22 cellular contexts compared by ENCODE assay signal in the genomic region with DNA sequence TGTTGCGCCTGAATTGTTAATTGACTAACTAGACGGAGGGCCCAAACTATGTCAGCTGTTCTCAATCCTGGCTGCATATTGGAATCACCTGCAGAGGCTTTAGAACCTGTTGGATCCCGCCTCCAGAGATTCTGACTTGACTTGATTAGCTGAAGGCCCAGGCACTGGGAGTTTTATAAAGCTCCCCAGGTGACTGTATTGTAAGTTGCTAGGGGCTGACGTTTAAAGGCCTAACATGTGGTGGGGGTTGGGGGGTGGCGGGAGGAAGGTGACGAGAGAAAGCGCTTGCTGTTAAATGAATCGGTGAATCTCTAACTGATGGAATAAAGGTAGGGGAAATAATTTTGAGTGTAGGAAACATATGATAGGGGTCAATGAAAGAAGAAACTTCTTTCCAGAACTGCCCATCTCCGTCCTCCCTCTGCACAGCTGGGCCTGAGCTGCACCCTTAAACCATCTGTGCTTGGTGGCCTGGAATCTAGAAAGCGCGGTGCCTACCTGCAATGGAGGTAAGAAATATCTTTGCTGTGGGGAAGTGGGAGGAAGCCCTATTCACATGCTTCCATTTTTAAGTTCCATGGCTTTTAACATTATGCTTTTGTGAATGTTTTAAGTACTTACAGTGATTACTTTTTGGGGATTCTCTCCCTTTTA.
DNase-seq lines count a peak whose midpoint lies in the region; ATAC-seq, FAIRE-seq and TF ChIP-seq lines count a peak whose summit lies in the region.
"Had no signal": no experiment of that assay in that cellular context is flagged by ENCODE, and none has a peak within 500 bp of the region (broad histone marks: within the 10 kb centered on the region; RNA-seq: fewer than 3 reads in every experiment).

No MANE protein-coding gene starts in this region.

- no peaks in the 10 kb centered on the region for H3K27me3 ChIP-seq in HUES48 (ENCODE audit: control insufficient read depth, insufficient read depth, low read length)
- H3K27me3 ChIP-seq in H1 (replicated peaks in 1 of 4; ENCODE audit: control insufficient read depth in 3 of 4, extremely low read depth in 1 of 4, insufficient read depth in 3 of 4, low read length in 3 of 4) = no peaks in the 10 kb centered on the region
- no peaks in the 10 kb centered on the region for H3K27me3 ChIP-seq in iPS-20b (ENCODE audit: insufficient read depth, low read length)
- H3K27me3 ChIP-seq in neuronal stem cell (ENCODE audit: control insufficient read depth in 3 of 3, insufficient read depth in 3 of 3, low read depth in 1 of 3, low read length in 3 of 3) = no peaks in the 10 kb centered on the region
- H3K27me3 ChIP-seq: BLaER1 had no signal

- no peaks in the 10 kb centered on the region for H3K36me3 ChIP-seq in HUES48 (ENCODE audit: control insufficient read depth, insufficient read depth, low read length)
- no peaks in the 10 kb centered on the region; a peak in 1 of 8 replicates for H3K36me3 ChIP-seq in H1 (ENCODE audit: control insufficient read depth in 2 of 4, insufficient read depth in 4 of 4, low read length in 3 of 4)
- H3K36me3 ChIP-seq in iPS-20b (ENCODE audit: insufficient read depth, low read depth, low read length) = no peaks in the 10 kb centered on the region
- H3K36me3 ChIP-seq in neuronal stem cell (replicated peaks in 1 of 2; ENCODE audit: control insufficient read depth in 2 of 2, insufficient read depth in 2 of 2, low read length in 2 of 2) = no peaks in the 10 kb centered on the region
- H3K36me3 ChIP-seq: BLaER1, HAP-1 had no signal

- H3K27ac ChIP-seq in HUES48 (ENCODE audit: low read depth, low read length) = peak overlapping the region; percentile 50
- peak overlapping the region; percentile 26; the same call in 1 of the 2 replicates for H3K27ac ChIP-seq in H1 (ENCODE audit: low read depth, low read length)
- H3K27ac ChIP-seq in iPS-20b (ENCODE audit: low read length) = peak overlapping the region; percentile 4
- no peak overlapping the region for H3K27ac ChIP-seq in neuronal stem cell (replicated peaks; ENCODE audit: low read length)
- H3K27ac ChIP-seq: BLaER1, PC-9, RWPE1 had no signal

- peak overlapping the region; percentile 27; the same call in 1 of the 2 replicates for H2BK20ac ChIP-seq in H1 (ENCODE audit: low read length)

- H3K9me3 ChIP-seq in HUES48 (ENCODE audit: control insufficient read depth, insufficient read depth, low read length) (peaks cover 7% of the 10 kb centered on the region; the same call in 1 of the 2 replicates), H1 (ENCODE audit: insufficient read depth in 2 of 2, low read depth in 1 of 2, low read length in 1 of 2) (peaks cover 3 to 5% of the 10 kb centered on the region in 2 experiments; a peak in 3 of 4 replicates), iPS-20b (ENCODE audit: insufficient read depth, low read depth, low read length) (peaks cover 10% of the 10 kb centered on the region), neuronal stem cell (replicated peaks in 1 of 2; ENCODE audit: control insufficient read depth in 2 of 2, insufficient read depth in 1 of 2, low read depth in 1 of 2, low read length in 2 of 2) (no peaks in the 10 kb centered on the region)
- H3K9me3 ChIP-seq: HAP-1 had no signal

- peak overlapping the region; percentile 44; the same call in 1 of the 2 replicates for H2BK5ac ChIP-seq in H1 (ENCODE audit: low read depth, low read length)
- no peak overlapping the region for H2BK5ac ChIP-seq in neuronal stem cell (ENCODE audit: low read length)

- peak; percentile 86 for FAIRE-seq in H1 (lab: Jason Lieb, UNC)
- FAIRE-seq: GM12891, GM18507 had no signal

- peak overlapping the region; percentile 81 for H4K8ac ChIP-seq in H1 (ENCODE audit: extremely low read depth, insufficient read depth, low read length)
- H4K8ac ChIP-seq in neuronal stem cell (ENCODE audit: low read depth, low read length) = no peak overlapping the region

- 0 out of 3 replicates have a peak, but pooled peaks of 1 of the 2 experiments have one; percentile 21 for TF ChIP-seq POLR2A in H1 (IDR thresholded peaks at IDR 0.05; ENCODE audit: control extremely low read depth in 1 of 2, low read depth in 2 of 2, low read length in 2 of 2)

- no peak overlapping the region for H2AK5ac ChIP-seq in H1 (ENCODE audit: low read depth, low read length)
- H2AK5ac ChIP-seq in neuronal stem cell (ENCODE audit: low read depth, low read length) = no peak overlapping the region

- H3K79me2 ChIP-seq in H1 (ENCODE audit: control insufficient read depth in 1 of 2, insufficient read depth in 2 of 2, low read length in 2 of 2) = no peaks in the 10 kb centered on the region; a peak in 1 of 4 replicates

- H2AFZ ChIP-seq in H1 (ENCODE audit: low read length) (peak overlapping the region; percentile 58), neuronal stem cell (ENCODE audit: low read length) (no peak overlapping the region)
- H2AFZ ChIP-seq: PC-9 had no signal

- H3K23ac ChIP-seq in H1 (ENCODE audit: insufficient read length) = no peak overlapping the region
- no peak overlapping the region for H3K23ac ChIP-seq in neuronal stem cell (ENCODE audit: low read depth, low read length, poor library complexity)

- CTCF ChIA-PET in H1 (lab: Charles Lee; ENCODE audit: partially characterized antibody) = interaction anchor here (0.7 kb wide), 1 partner anchor 156 kb away, joined by 3 read pairs; no protein-coding TSS in a partner anchor

- H3K14ac ChIP-seq in H1 (ENCODE audit: insufficient read length) (no peak overlapping the region), neuronal stem cell (ENCODE audit: low read length) (no peak overlapping the region)

- POLR2A ChIA-PET in H1 (lab: Charles Lee; ENCODE audit: partially characterized antibody) = interaction anchor here (1.2 kb wide), 1 partner anchor 12 kb away, joined by 5 read pairs; no protein-coding TSS in a partner anchor

- H2BK120ac ChIP-seq in H1 (replicated peaks; ENCODE audit: low read depth, low read length) = peak overlapping the region; percentile 61
- no peak overlapping the region for H2BK120ac ChIP-seq in neuronal stem cell (ENCODE audit: low read depth, low read length)

- no peak for TF ChIP-seq CTCF in H1 (IDR thresholded peaks at IDR 0.05; ENCODE audit: control extremely low read depth in 1 of 3, insufficient read depth in 1 of 3, low read depth in 1 of 3, low read length in 3 of 3)

- H2BK15ac ChIP-seq in H1 (ENCODE audit: low read length) (no peak overlapping the region), neuronal stem cell (ENCODE audit: low read length) (no peak overlapping the region)

- 34% methylated on average over 11 of the region's 11 CpGs; no CpG with 5 or more reads in 1 of the 2 experiments for WGBS in H1 (ENCODE audit: extremely low coverage in 1 of 2, insufficient coverage in 1 of 2, insufficient read length in 1 of 2, insufficient replicate concordance in 2 of 2, low coverage in 1 of 2, low lambda C conversion rate in 2 of 2, missing lambda C conversion rate in 1 of 2), 2 experiments
- WGBS in neuronal stem cell (ENCODE audit: extremely low coverage in 2 of 2, insufficient read length in 2 of 2, insufficient replicate concordance in 1 of 2), 2 donors = no CpG with 5 or more reads among the region's 11 CpGs

- TF ChIP-seq RAD21 in H1 (IDR thresholded peaks at IDR 0.05 in 1 of 2, conservative IDR thresholded peaks at IDR 0.05 in 1 of 2; ENCODE audit: low read depth in 2 of 2, low read length in 2 of 2) = 0 out of 4 replicates have a peak, but pooled peaks of 1 of the 2 experiments have one; percentile 4

- H2BK12ac ChIP-seq in H1 (ENCODE audit: low read depth, low read length) = peak overlapping the region; percentile 65; the same call in 1 of the 2 replicates
- no peak overlapping the region for H2BK12ac ChIP-seq in neuronal stem cell (ENCODE audit: low read length)

- H3K4me2 ChIP-seq in H1 (ENCODE audit: insufficient read depth in 1 of 2, low read depth in 2 of 2, low read length in 2 of 2) (peak overlapping the region; percentile 56), neuronal stem cell (ENCODE audit: insufficient read depth, low read length, poor library complexity, severe bottlenecking) (peak overlapping the region; percentile 26)
- H3K4me2 ChIP-seq: PC-9 had no signal

- H4K5ac ChIP-seq in H1 (ENCODE audit: insufficient read length, low read depth, low read length) = peak overlapping the region; percentile 3

- H3K9ac ChIP-seq in HUES48 (ENCODE audit: low read depth, low read length) (no peak overlapping the region), H1 (replicated peaks in 1 of 4; ENCODE audit: extremely low read depth in 1 of 4, low read depth in 3 of 4, low read length in 3 of 4) (peak overlapping the region in 2 of 4 experiments; percentile 25 to 31; a peak in 2 of 7 replicates), iPS-20b (ENCODE audit: low read depth, low read length) (peak overlapping the region; percentile 64; the same call in 1 of the 2 replicates), neuronal stem cell (ENCODE audit: low read depth, low read length, poor library complexity) (no peak overlapping the region)
- H3K9ac ChIP-seq: BLaER1 had no signal

- H4K91ac ChIP-seq in H1 (replicated peaks; ENCODE audit: insufficient read length, low read length) = no peak overlapping the region
- H4K91ac ChIP-seq in neuronal stem cell (ENCODE audit: low read depth, low read length, poor library complexity) = no peak overlapping the region

- no peak overlapping the region for H3K56ac ChIP-seq in H1 (replicated peaks; ENCODE audit: insufficient read length, low read depth, low read length)

- H4K20me1 ChIP-seq in H1 (replicated peaks in 1 of 2; ENCODE audit: control insufficient read depth in 1 of 2, insufficient read depth in 2 of 2, low read length in 2 of 2) = no peaks in the 10 kb centered on the region
- H4K20me1 ChIP-seq: BLaER1 had no signal

- peaks cover 19% of the 10 kb centered on the region for H3K4me1 ChIP-seq in HUES48 (ENCODE audit: control insufficient read depth, insufficient read depth, low read length)
- H3K4me1 ChIP-seq in H1 (replicated peaks in 1 of 4; ENCODE audit: control insufficient read depth in 3 of 4, insufficient read depth in 4 of 4, low read length in 3 of 4) = peaks cover 0 to 7% (median 1%) of the 10 kb centered on the region in 4 experiments; a peak in 3 of 7 replicates
- peaks cover 13% of the 10 kb centered on the region; the same call in 1 of the 2 replicates for H3K4me1 ChIP-seq in iPS-20b (ENCODE audit: insufficient read depth, low read length)
- H3K4me1 ChIP-seq in neuronal stem cell (ENCODE audit: control insufficient read depth in 2 of 2, insufficient read depth in 1 of 2, low read depth in 1 of 2, low read length in 2 of 2) = peaks cover 0 to 3% of the 10 kb centered on the region in 2 donors
- H3K4me1 ChIP-seq: HAP-1 had no signal

- H3K4ac ChIP-seq in H1 (replicated peaks; ENCODE audit: insufficient read length, low read depth, low read length) (peak overlapping the region; percentile 57), neuronal stem cell (ENCODE audit: low read length) (no peak overlapping the region)

- no peak overlapping the region for H3K18ac ChIP-seq in H1 (ENCODE audit: extremely low read depth, low read length)
- no peak overlapping the region for H3K18ac ChIP-seq in neuronal stem cell (ENCODE audit: low read length)

- H3K23me2 ChIP-seq in H1 (ENCODE audit: low read depth, low read length) = no peaks in the 10 kb centered on the region

- H3K4me3 ChIP-seq in HUES48 (ENCODE audit: low read depth, low read length) = peak overlapping the region; percentile 33
- H3K4me3 ChIP-seq in H1 (ENCODE audit: extremely low read depth in 1 of 4, insufficient read depth in 2 of 4, low read depth in 3 of 4, low read length in 4 of 4) = peak overlapping the region; percentile 24 to 47 (median 28); a peak in 6 of 8 replicates
- H3K4me3 ChIP-seq in iPS-20b (ENCODE audit: low read length) = peak overlapping the region; percentile 57; the same call in 1 of the 2 replicates
- no peak overlapping the region for H3K4me3 ChIP-seq in neuronal stem cell (ENCODE audit: low read length in 2 of 2)
- H3K4me3 ChIP-seq: BLaER1, HAP-1, PC-9 had no signal

- no peaks in the 10 kb centered on the region for H3K79me1 ChIP-seq in H1 (ENCODE audit: low read depth, low read length)
- no peaks in the 10 kb centered on the region for H3K79me1 ChIP-seq in neuronal stem cell (ENCODE audit: low read depth, low read length)

- peak in 1 of 2 experiments; percentile 52; a peak in 1 of 3 replicates for TF ChIP-seq EP300 in H1 (IDR thresholded peaks at IDR 0.05; ENCODE audit: borderline replicate concordance in 1 of 2, low read depth in 2 of 2, low read length in 2 of 2)

- ATAC-seq in GM21529 (IDR thresholded peaks at IDR 0.05; ENCODE audit: unreplicated experiment) = no peak
- ATAC-seq: CD8-positive, alpha-beta T cell had no signal

- peak; percentile 10 to 51 for DNase-seq in H1 (ENCODE audit: low read depth in 1 of 2, low spot score in 2 of 2)
- DNase-seq in neuronal stem cell (ENCODE audit: low spot score) = peak; percentile 8
- no peak for DNase-seq in activated CD4-positive, alpha-beta T cell treated with anti-CD3 and anti-CD28 coated beads, Interleukin-2, amount 50 U/mL, for 1 hour
- no peak for DNase-seq in activated naive CD4-positive, alpha-beta T cell treated with anti-CD3 and anti-CD28 coated beads, Interleukin-2, amount 50 U/mL, for 16 hours
- no peak for DNase-seq in stimulated activated naive CD4-positive, alpha-beta T cell (lab: John Stamatoyannopoulos, UW)
- DNase-seq: Calu3; CD8-positive, alpha-beta T cell; DMS53; EL; KBM-7; NCI-H2227 treated with DMSO at 0.1 percent for 48 hours; NCI-H510A treated with DMSO at 0.1 percent for 48 hours; PC-9; SIG-M5 had no signal

Comparison
In these comparisons a context has a peak if more than half of its experiments do, and no peak if none do; other contexts are left out.
1. H3K4me3 ChIP-seq: peak in HUES48 (single experiment), H1 (4 of 4) and iPS-20b (single experiment); none in neuronal stem cell (0 of 2).
2. DNase-seq: peak in H1 (2 of 2) and neuronal stem cell (single experiment); none in activated CD4-positive, alpha-beta T cell treated with anti-CD3 and anti-CD28 coated beads, Interleukin-2, amount 50 U/mL, for 1 hour (single experiment), activated naive CD4-positive, alpha-beta T cell treated with anti-CD3 and anti-CD28 coated beads, Interleukin-2, amount 50 U/mL, for 16 hours (single experiment) and stimulated activated naive CD4-positive, alpha-beta T cell (0 of 6).